In genomic region chr19:11058246-11059030, GRCh38 we compare ENCODE assay signal across 1 cellular context.
TF ChIP-seq lines count a peak whose summit lies in the region.

No MANE protein-coding gene starts in this region.

TF ChIP-seq in GM12878, 131 proteins besides CTCF, POLR2A, EP300 and RAD21:
- no peak for TF ChIP-seq TARDBP (IDR thresholded peaks at IDR 0.05; ENCODE audit: borderline replicate concordance)
- TF ChIP-seq FOXM1 (IDR thresholded peaks at IDR 0.05; ENCODE audit: low read depth, low read length): no peak
- TF ChIP-seq ELK1 (IDR thresholded peaks at IDR 0.05; ENCODE audit: low read depth, low read length): no peak
- TF ChIP-seq EZH2 (IDR thresholded peaks at IDR 0.05; ENCODE audit: borderline replicate concordance, control insufficient read depth, low read depth, low read length): no peak
- no peak for TF ChIP-seq SP1 (IDR thresholded peaks at IDR 0.05; ENCODE audit: low read depth, low read length)
